8 cellular contexts compared by ENCODE assay signal in genomic region chr3:57544181-57545125, GRCh38. TPM values are rescaled to one million over a fixed set of nuclear protein-coding genes. Genes with fewer than 3 reads are reported as not detected.
DNase-seq lines count a peak whose midpoint lies in the region; ATAC-seq and TF ChIP-seq lines count a peak whose summit lies in the region.

A gene with protein sequence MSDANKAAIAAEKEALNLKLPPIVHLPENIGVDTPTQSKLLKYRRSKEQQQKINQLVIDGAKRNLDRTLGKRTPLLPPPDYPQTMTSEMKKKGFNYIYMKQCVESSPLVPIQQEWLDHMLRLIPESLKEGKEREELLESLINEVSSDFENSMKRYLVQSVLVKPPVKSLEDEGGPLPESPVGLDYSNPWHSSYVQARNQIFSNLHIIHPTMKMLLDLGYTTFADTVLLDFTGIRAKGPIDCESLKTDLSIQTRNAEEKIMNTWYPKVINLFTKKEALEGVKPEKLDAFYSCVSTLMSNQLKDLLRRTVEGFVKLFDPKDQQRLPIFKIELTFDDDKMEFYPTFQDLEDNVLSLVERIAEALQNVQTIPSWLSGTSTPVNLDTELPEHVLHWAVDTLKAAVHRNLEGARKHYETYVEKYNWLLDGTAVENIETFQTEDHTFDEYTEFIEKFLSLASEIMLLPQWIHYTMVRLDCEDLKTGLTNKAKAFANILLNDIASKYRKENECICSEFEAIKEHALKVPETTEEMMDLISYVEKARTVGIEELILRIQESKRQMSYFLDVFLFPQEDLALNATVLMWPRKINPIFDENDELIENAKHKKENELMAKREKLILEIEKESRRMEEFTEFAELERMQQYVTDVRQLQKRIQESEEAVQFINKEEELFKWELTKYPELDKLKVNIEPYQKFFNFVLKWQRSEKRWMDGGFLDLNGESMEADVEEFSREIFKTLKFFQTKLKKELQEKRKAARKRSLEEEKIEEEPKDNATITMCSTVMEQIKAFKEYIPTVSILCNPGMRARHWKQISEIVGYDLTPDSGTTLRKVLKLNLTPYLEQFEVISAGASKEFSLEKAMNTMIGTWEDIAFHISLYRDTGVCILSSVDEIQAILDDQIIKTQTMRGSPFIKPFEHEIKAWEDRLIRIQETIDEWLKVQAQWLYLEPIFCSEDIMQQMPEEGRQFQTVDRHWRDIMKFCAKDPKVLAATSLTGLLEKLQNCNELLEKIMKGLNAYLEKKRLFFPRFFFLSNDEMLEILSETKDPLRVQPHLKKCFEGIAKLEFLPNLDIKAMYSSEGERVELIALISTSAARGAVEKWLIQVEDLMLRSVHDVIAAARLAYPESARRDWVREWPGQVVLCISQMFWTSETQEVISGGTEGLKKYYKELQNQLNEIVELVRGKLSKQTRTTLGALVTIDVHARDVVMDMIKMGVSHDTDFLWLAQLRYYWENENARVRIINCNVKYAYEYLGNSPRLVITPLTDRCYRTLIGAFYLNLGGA (N-terminal part only) (minus strand): TSS chr3:57544344. CDS start chr3:57542870, 1,474 bp downstream.

- no peaks in the 10 kb centered on the region for H3K36me3 ChIP-seq in vagina

- H3K27me3 ChIP-seq in vagina: no peaks in the 10 kb centered on the region

- TF ChIP-seq CTCF in vagina (IDR thresholded peaks at IDR 0.05): no peak

- no peaks in the 10 kb centered on the region for H3K36me3 Mint-ChIP-seq in activated CD8-positive, alpha-beta T cell treated with anti-CD3 and anti-CD28 coated beads, Interleukin-2, amount 10 ng/mL, durations not matched to agents 7 days and 5 days (ENCODE audit: low read depth)

- H3K27ac Mint-ChIP-seq in activated CD8-positive, alpha-beta T cell treated with anti-CD3 and anti-CD28 coated beads, Interleukin-2, amount 10 ng/mL, durations not matched to agents 7 days and 5 days: no peak within 1 kb of the TSS

- no peak within 1 kb of the TSS for H3K4me3 Mint-ChIP-seq in activated CD8-positive, alpha-beta T cell treated with anti-CD3 and anti-CD28 coated beads, Interleukin-2, amount 10 ng/mL, durations not matched to agents 7 days and 5 days

- no peak for TF ChIP-seq POLR2A in vagina (IDR thresholded peaks at IDR 0.05)

- H3K9me3 ChIP-seq in vagina: no peaks in the 10 kb centered on the region

- H3K4me1 ChIP-seq in vagina: peaks cover 13% of the 10 kb centered on the region

- DNase-seq in EH (ENCODE audit: low read depth) (peak; percentile 23), NCI-H1092 (lab: John Stamatoyannopoulos, UW) (peak; percentile 79), iPS DF 4.7 (ENCODE audit: extremely low read depth, low spot score) (peak; percentile 64), vagina (ENCODE audit: extremely low spot score in 2 of 2) (no peak), MV-4-11 (lab: John Stamatoyannopoulos, UW) (no peak)
- DNase-seq in activated CD8-positive, alpha-beta T cell treated with anti-CD3 and anti-CD28 coated beads, Interleukin-2, amount 10 ng/mL, durations not matched to agents 7 days and 5 days: peak; percentile 34
- DNase-seq in stimulated activated naive CD8-positive, alpha-beta T cell treated with anti-CD3 and anti-CD28 coated beads, Interleukin-15, Interleukin-2, amounts not matched to agents 100 U/mL and 50 U/mL, for 24 hours: peak; percentile 49

- CTCF ChIA-PET in activated CD8-positive, alpha-beta T cell treated with anti-CD3 and anti-CD28 coated beads, Interleukin-2, amount 10 ng/mL, durations not matched to agents 7 days and 5 days (lab: Charles Lee): no interaction called here

- H3K27me3 Mint-ChIP-seq in activated CD8-positive, alpha-beta T cell treated with anti-CD3 and anti-CD28 coated beads, Interleukin-2, amount 10 ng/mL, durations not matched to agents 7 days and 5 days (ENCODE audit: low read depth): no peaks in the 10 kb centered on the region

- peak; percentile 73 for ATAC-seq in activated CD8-positive, alpha-beta T cell treated with anti-CD3 and anti-CD28 coated beads, Interleukin-2, amount 10 ng/mL, durations not matched to agents 7 days and 5 days
- peak; percentile 36 for ATAC-seq in stimulated activated naive CD8-positive, alpha-beta T cell treated with anti-CD3 and anti-CD28 coated beads, Interleukin-15, Interleukin-2, amounts not matched to agents 100 U/mL and 50 U/mL, for 24 hours
- ATAC-seq in GM18870 (IDR thresholded peaks at IDR 0.05; ENCODE audit: unreplicated experiment): no peak

- intact Hi-C loops in vagina (cut with DNase I): no loop called here

- no peak within 1 kb of the TSS for H3K4me3 ChIP-seq in vagina

- peaks cover 9% of the 10 kb centered on the region for H3K4me1 Mint-ChIP-seq in activated CD8-positive, alpha-beta T cell treated with anti-CD3 and anti-CD28 coated beads, Interleukin-2, amount 10 ng/mL, durations not matched to agents 7 days and 5 days (ENCODE audit: low read depth)

- POLR2A ChIA-PET in activated CD8-positive, alpha-beta T cell treated with anti-CD3 and anti-CD28 coated beads, Interleukin-2, amount 10 ng/mL, durations not matched to agents 7 days and 5 days (lab: Charles Lee): no interaction called here

- no peaks in the 10 kb centered on the region for H3K9me3 Mint-ChIP-seq in activated CD8-positive, alpha-beta T cell treated with anti-CD3 and anti-CD28 coated beads, Interleukin-2, amount 10 ng/mL, durations not matched to agents 7 days and 5 days (ENCODE audit: insufficient read depth)

- no peak within 1 kb of the TSS for H3K27ac ChIP-seq in vagina

RNA-seq across cellular contexts. Expression of the gene that starts here (rescaled TPM):
- under 1 TPM in 1 of 2 experiments, not detected in 1; 0.05 TPM for total RNA-seq in activated CD8-positive, alpha-beta T cell treated with anti-CD3 and anti-CD28 coated beads, Interleukin-2, amount 10 ng/mL, durations not matched to agents 7 days and 5 days
- total RNA-seq in vagina: 0.25 TPM

Comparison
In these comparisons a context has a peak if more than half of its experiments do, and no peak if none do; other contexts are left out.
1. Peak in DNase-seq and ATAC-seq in activated CD8-positive, alpha-beta T cell treated with anti-CD3 and anti-CD28 coated beads, Interleukin-2, amount 10 ng/mL, durations not matched to agents 7 days and 5 days; RNA of the gene not detected or under 1 TPM.
2. DNase-seq: peak in EH (single experiment), NCI-H1092 (single experiment), iPS DF 4.7 (single experiment) and stimulated activated naive CD8-positive, alpha-beta T cell treated with anti-CD3 and anti-CD28 coated beads, Interleukin-15, Interleukin-2, amounts not matched to agents 100 U/mL and 50 U/mL, for 24 hours (single experiment); none in vagina (0 of 2) and MV-4-11 (single experiment).